ENCODE assay signal across 8 cellular contexts in the genomic region with DNA sequence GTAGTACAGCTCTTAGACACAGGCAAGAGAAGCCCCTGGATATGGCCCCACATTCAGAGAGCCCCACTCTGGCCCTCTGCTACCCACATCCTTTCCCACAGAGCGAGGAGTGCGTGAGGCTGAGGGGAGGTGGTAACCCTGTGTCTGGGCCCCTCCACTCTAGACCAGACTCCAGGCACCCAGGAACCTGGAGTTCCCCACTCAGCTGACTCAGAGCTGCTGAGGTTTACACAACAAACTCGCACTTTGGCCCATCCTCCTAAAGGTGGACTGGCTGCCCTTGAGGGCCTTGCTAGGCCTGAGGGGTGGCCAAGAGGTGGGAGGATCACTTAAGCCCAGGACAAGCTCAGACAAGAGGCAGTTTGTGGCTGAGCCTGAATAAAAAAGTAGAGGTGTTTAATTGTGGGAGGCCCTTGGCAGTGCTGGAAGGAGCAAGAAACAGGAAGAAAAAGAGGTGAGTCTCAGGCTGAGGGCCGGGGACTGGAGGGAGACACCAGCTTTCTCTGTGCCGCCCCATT. TPM values are rescaled to one million over a fixed set of nuclear protein-coding genes. Genes with fewer than 3 reads are reported as not detected.
DNase-seq lines count a peak whose midpoint lies in the region; ATAC-seq, FAIRE-seq and TF ChIP-seq lines count a peak whose summit lies in the region.

No MANE protein-coding gene starts in this region.

- H3K36me3 ChIP-seq in GM12878 (ENCODE audit: control insufficient read depth in 2 of 2, insufficient read depth in 2 of 2, low read length in 1 of 2), result peaks cover 0 to 5% of the 10 kb centered on the region in 2 experiments; a peak in 1 of 4 replicates
- peaks cover 0 to 24% (median 12%) of the 10 kb centered on the region in 4 donors for H3K36me3 ChIP-seq in esophagus muscularis mucosa

- H3K27me3 ChIP-seq in GM12878 (replicated peaks in 1 of 2; ENCODE audit: control insufficient read depth in 2 of 2, insufficient read depth in 2 of 2, low read length in 1 of 2), result no peaks in the 10 kb centered on the region
- H3K27me3 ChIP-seq in esophagus muscularis mucosa, result no peaks in the 10 kb centered on the region

- CTCF ChIA-PET in GM12878 (lab: Yijun Ruan, JAX), result interaction anchor here (0.5 to 13.7 kb wide), 14 partner anchors 9 to 133 kb away, joined by 3 to 321 read pairs (median 4); no protein-coding TSS in a partner anchor

- no peak overlapping the region for H2AFZ ChIP-seq in GM12878 (ENCODE audit: control insufficient read depth, low read depth, low read length)

- no peak for TF ChIP-seq CTCF in GM12878 (IDR thresholded peaks at IDR 0.05 in 2 of 3, conservative IDR thresholded peaks at IDR 0.05 in 1 of 3; ENCODE audit: control insufficient read depth in 2 of 3, extremely low read depth in 1 of 3, insufficient read depth in 1 of 3, low read depth in 3 of 3, low read length in 3 of 3)
- TF ChIP-seq CTCF in esophagus muscularis mucosa (IDR thresholded peaks at IDR 0.05), result no peak

- no TSS peak for BruUV-seq in GM12878 (replicated peaks; lab: Mats Ljungman, UMichigan)

- SMC1A ChIA-PET in GM12878 (lab: Charles Lee; ENCODE audit: uncharacterized antibody, unreplicated experiment), result interaction anchor here (0.6 to 13.6 kb wide), 16 partner anchors 12 to 385 kb away, joined by 3 to 276 read pairs (median 4); a partner anchor contains a TSS

- H3K9me3 ChIP-seq in GM12878 (replicated peaks; ENCODE audit: control insufficient read depth, insufficient read depth, low read length) (no peaks in the 10 kb centered on the region), esophagus muscularis mucosa (no peaks in the 10 kb centered on the region)

- peak overlapping the region; percentile 42 for H3K9ac ChIP-seq in GM12878 (ENCODE audit: control insufficient read depth, insufficient read depth, low read length)

- 43% methylated on average over 5 of the region's 5 CpGs for WGBS in GM12878 (ENCODE audit: insufficient coverage, insufficient replicate concordance, low lambda C conversion rate, missing lambda C conversion rate)
- WGBS in esophagus muscularis mucosa, result 83% methylated on average over 5 of the region's 5 CpGs

- ATAC-seq in GM21381 (IDR thresholded peaks at IDR 0.05; ENCODE audit: unreplicated experiment) (peak; percentile 76), GM12878 (peak; percentile 95)

- no peak for TF ChIP-seq RAD21 in GM12878 (IDR thresholded peaks at IDR 0.05; ENCODE audit: insufficient read depth, low read depth, low read length)

- TF ChIP-seq EP300 in GM12878 (IDR thresholded peaks at IDR 0.05; ENCODE audit: borderline replicate concordance in 1 of 2, control insufficient read depth in 1 of 2, low read depth in 2 of 2, low read length in 2 of 2) (peak in 1 of 2 experiments; percentile 44; a peak in 1 of 4 replicates), esophagus muscularis mucosa (IDR thresholded peaks at IDR 0.05) (no peak)

- FAIRE-seq in HTR-8/SVneo (lab: Jason Lieb, UNC) (peak; percentile 57), GM12878 (lab: Jason Lieb, UNC) (peak; percentile 87)

- peak overlapping the region; percentile 81 for H3K27ac ChIP-seq in GM12878 (ENCODE audit: control insufficient read depth, insufficient read depth)
- H3K27ac ChIP-seq in esophagus muscularis mucosa (replicated peaks in 1 of 4), result no peak overlapping the region

- no peaks in the 10 kb centered on the region for H4K20me1 ChIP-seq in GM12878 (ENCODE audit: control insufficient read depth, insufficient read depth)

- peak overlapping the region; percentile 62 for H3K4me2 ChIP-seq in GM12878 (ENCODE audit: control insufficient read depth, insufficient read depth)

- DNase-seq in EL (peak; percentile 13), HTR-8/SVneo (ENCODE audit: insufficient read length, low spot score) (peak; percentile 62), GM12878 (ENCODE audit: low read depth, low spot score) (peak; percentile 60), NCI-H1436 (lab: John Stamatoyannopoulos, UW) (no peak), esophagus muscularis mucosa (ENCODE audit: extremely low spot score) (no peak), COLO668 (lab: John Stamatoyannopoulos, UW; ENCODE audit: unreplicated experiment) (no peak)
- DNase-seq in stimulated activated CD4-positive, alpha-beta T cell treated with anti-CD3 and anti-CD28 coated beads, Interleukin-4, amount 100 ng/mL, for 1 hour, result peak; percentile 42

- H3K4me1 ChIP-seq in GM12878 (ENCODE audit: control insufficient read depth, insufficient read depth, low read length) (peaks cover 20% of the 10 kb centered on the region), esophagus muscularis mucosa (peaks cover 5 to 14% (median 12%) of the 10 kb centered on the region in 4 donors)

- no peak overlapping the region; the same call in 1 of the 2 replicates for H3K4me3 ChIP-seq in GM12878
- no peak overlapping the region for H3K4me3 ChIP-seq in esophagus muscularis mucosa

- H3K79me2 ChIP-seq in GM12878 (ENCODE audit: control insufficient read depth, insufficient read depth, low read length), result peaks cover 21% of the 10 kb centered on the region

- RAD21 ChIA-PET in GM12878 (lab: Charles Lee; ENCODE audit: unreplicated experiment), result interaction anchor here (0.7 to 13.1 kb wide), 17 partner anchors 11 to 183 kb away, joined by 3 to 189 read pairs (median 7); a partner anchor contains a TSS

- intact Hi-C loops in GM12878 (cut with micrococcal nuclease; ENCODE audit: unreplicated experiment) (loop anchor here (1.0 kb wide), 1 partner anchor 18 kb away; no protein-coding TSS in a partner anchor), esophagus muscularis mucosa (cut with DNase I) (no loop called here)

- in situ Hi-C loops in GM12878 (cut with MboI), result no loop called here

- TF ChIP-seq POLR2A in GM12878 (IDR thresholded peaks at IDR 0.05; ENCODE audit: low read depth, low read length) (peak; percentile 51; the same call in 1 of the 2 replicates), esophagus muscularis mucosa (IDR thresholded peaks at IDR 0.05; ENCODE audit: low read depth) (no peak)

- POLR2A ChIA-PET in GM12878 (lab: Charles Lee), result interaction anchor here (0.7 to 2.7 kb wide), 10 partner anchors 11 to 108 kb away, joined by 3 to 15 read pairs (median 6); a partner anchor contains a TSS

TF ChIP-seq in GM12878, 131 proteins besides CTCF, POLR2A, EP300 and RAD21 (continues in another document):
- no peak for TF ChIP-seq SUZ12 (IDR thresholded peaks at IDR 0.05; ENCODE audit: unreplicated experiment)

RNA-seq across cellular contexts. Expression of a gene that starts 10.7 kb away (rescaled TPM):
- total RNA-seq in GM12878 (2013; cell fraction: nucleolus; rRNA removed), result 81.0 and 93.9 TPM in 2 replicates
- 29.5 and 30.4 TPM in 2 replicates for total RNA-seq in GM12878 (2014; rRNA removed)
- 32.2 and 32.3 TPM in 2 replicates for total RNA-seq in GM12878 (2014; rRNA removed; fragmentation: Illumina TruSeq; extraction: Trizol)
- total RNA-seq in GM12878 (2021), result 26.3 and 29.0 TPM in 2 replicates
- polyA plus RNA-seq in GM12878 (2011; ENCODE audit: low read depth), result 21.6 TPM
- 65.9 and 71.7 TPM in 2 replicates for polyA plus RNA-seq in GM12878 (2011; rRNA removed)
- 42.6 and 46.8 TPM in 2 replicates for polyA plus RNA-seq in GM12878 (2011; cell fraction: cytosol; rRNA removed)
- 23.1 and 25.8 TPM in 2 replicates for polyA plus RNA-seq in GM12878 (2011; cell fraction: nucleus; rRNA removed)
- 20.0 and 23.8 TPM in 2 replicates for polyA plus RNA-seq in GM12878 (2012)
- 40.0 and 42.3 TPM in 2 replicates for polyA plus RNA-seq in GM12878 (2014; fragmentation: Illumina TruSeq; extraction: Trizol)
- polyA plus RNA-seq in GM12878 (2014; fragmentation: Nextera tagmentation; extraction: Ambion mirVana), result 10 to 100 TPM; 24.7 to 28.5 TPM
- polyA plus RNA-seq in GM12878 (2014; rRNA removed), result 24.3 and 29.2 TPM in 2 replicates
- polyA plus RNA-seq in GM12878 (2016; fragmentation: Nextera tagmentation; extraction: Ambion mirVana), result 10 to 100 TPM; 35.7 to 36.4 TPM
- 47.7 and 66.8 TPM in 2 replicates for polyA minus RNA-seq in GM12878 (2011; rRNA and poly(A)+ RNA removed)
- 9.9 and 15.5 TPM in 2 replicates for polyA minus RNA-seq in GM12878 (2011; cell fraction: cytosol; rRNA and poly(A)+ RNA removed)
- 23.2 and 32.4 TPM in 2 replicates for polyA minus RNA-seq in GM12878 (2011; cell fraction: nucleus; rRNA and poly(A)+ RNA removed)
- 10 to 100 TPM; 10.8 to 23.5 (median 15.4) TPM for total RNA-seq in esophagus muscularis mucosa

RNA-seq across cellular contexts. Expression of a gene that starts 21.8 kb away (rescaled TPM):
- 86.2 and 87.2 TPM in 2 replicates for total RNA-seq in GM12878 (2013; cell fraction: nucleolus; rRNA removed)
- total RNA-seq in GM12878 (2014; rRNA removed) (21.5 and 24.1 TPM in 2 replicates), GM12878 (2014; rRNA removed; fragmentation: Illumina TruSeq; extraction: Trizol) (18.7 and 20.3 TPM in 2 replicates), GM12878 (2021) (18.9 and 19.3 TPM in 2 replicates), esophagus muscularis mucosa (10 to 100 TPM; 19.4 to 38.0 (median 23.2) TPM)
- polyA plus RNA-seq in GM12878 (2011; ENCODE audit: low read depth), result 6.6 TPM
- polyA plus RNA-seq in GM12878 (2011; rRNA removed) (33.6 and 36.3 TPM in 2 replicates), GM12878 (2014; fragmentation: Illumina TruSeq; extraction: Trizol) (17.2 and 19.6 TPM in 2 replicates), GM12878 (2014; fragmentation: Nextera tagmentation; extraction: Ambion mirVana) (1 to 10 TPM; 4.7 to 6.2 TPM), GM12878 (2014; rRNA removed) (16.7 and 16.9 TPM in 2 replicates), GM12878 (2016; fragmentation: Nextera tagmentation; extraction: Ambion mirVana) (10 to 100 TPM; 13.3 to 15.5 TPM)
- 23.3 and 24.8 TPM in 2 replicates for polyA plus RNA-seq in GM12878 (2011; cell fraction: cytosol; rRNA removed)
- polyA plus RNA-seq in GM12878 (2011; cell fraction: nucleus; rRNA removed), result 19.2 and 20.8 TPM in 2 replicates
- polyA plus RNA-seq in GM12878 (2012), result 9.8 and 13.8 TPM in 2 replicates
- 44.5 and 47.5 TPM in 2 replicates for polyA minus RNA-seq in GM12878 (2011; rRNA and poly(A)+ RNA removed)
- polyA minus RNA-seq in GM12878 (2011; cell fraction: cytosol; rRNA and poly(A)+ RNA removed), result 12.0 and 14.5 TPM in 2 replicates
- polyA minus RNA-seq in GM12878 (2011; cell fraction: nucleus; rRNA and poly(A)+ RNA removed), result 21.5 and 32.9 TPM in 2 replicates

RNA-seq across cellular contexts. Expression of a gene that starts 44.0 kb away (rescaled TPM):
- 88.8 and 93.7 TPM in 2 replicates for total RNA-seq in GM12878 (2013; cell fraction: nucleolus; rRNA removed)
- total RNA-seq in GM12878 (2014; rRNA removed), result 65.4 and 69.4 TPM in 2 replicates
- 32.7 and 34.9 TPM in 2 replicates for total RNA-seq in GM12878 (2014; rRNA removed; fragmentation: Illumina TruSeq; extraction: Trizol)
- total RNA-seq in GM12878 (2021), result 73.9 and 75.2 TPM in 2 replicates
- polyA plus RNA-seq in GM12878 (2011; ENCODE audit: low read depth), result 6.6 TPM
- polyA plus RNA-seq in GM12878 (2011; rRNA removed), result 36.4 and 44.1 TPM in 2 replicates
- 32.3 and 38.9 TPM in 2 replicates for polyA plus RNA-seq in GM12878 (2011; cell fraction: cytosol; rRNA removed)
- polyA plus RNA-seq in GM12878 (2011; cell fraction: nucleus; rRNA removed), result 59.7 and 70.4 TPM in 2 replicates
- 24.5 and 28.7 TPM in 2 replicates for polyA plus RNA-seq in GM12878 (2012)
- 22.4 and 26.2 TPM in 2 replicates for polyA plus RNA-seq in GM12878 (2014; fragmentation: Illumina TruSeq; extraction: Trizol)
- polyA plus RNA-seq in GM12878 (2014; fragmentation: Nextera tagmentation; extraction: Ambion mirVana), result 10 to 100 TPM in 1 of 2 experiments, 1 to 10 TPM in 1; 6.2 to 19.5 TPM
- polyA plus RNA-seq in GM12878 (2014; rRNA removed), result 52.3 and 62.0 TPM in 2 replicates
- 10 to 100 TPM in 1 of 2 experiments, 1 to 10 TPM in 1; 4.3 to 11.7 TPM for polyA plus RNA-seq in GM12878 (2016; fragmentation: Nextera tagmentation; extraction: Ambion mirVana)
- 30.4 and 44.0 TPM in 2 replicates for polyA minus RNA-seq in GM12878 (2011; rRNA and poly(A)+ RNA removed)
- 24.5 TPM in 2 replicates for polyA minus RNA-seq in GM12878 (2011; cell fraction: cytosol; rRNA and poly(A)+ RNA removed)
- 69.0 and 99.9 TPM in 2 replicates for polyA minus RNA-seq in GM12878 (2011; cell fraction: nucleus; rRNA and poly(A)+ RNA removed)
- 10 to 100 TPM; 14.5 to 22.0 (median 16.7) TPM for total RNA-seq in esophagus muscularis mucosa

Comparison
In these comparisons a context has a peak if more than half of its experiments do, and no peak if none do; other contexts are left out.
1. DNase-seq: peak in EL (single experiment), HTR-8/SVneo (single experiment), GM12878 (single experiment) and stimulated activated CD4-positive, alpha-beta T cell treated with anti-CD3 and anti-CD28 coated beads, Interleukin-4, amount 100 ng/mL, for 1 hour (single experiment); none in NCI-H1436 (single experiment), esophagus muscularis mucosa (single experiment) and COLO668 (single experiment).